In the genomic region with DNA sequence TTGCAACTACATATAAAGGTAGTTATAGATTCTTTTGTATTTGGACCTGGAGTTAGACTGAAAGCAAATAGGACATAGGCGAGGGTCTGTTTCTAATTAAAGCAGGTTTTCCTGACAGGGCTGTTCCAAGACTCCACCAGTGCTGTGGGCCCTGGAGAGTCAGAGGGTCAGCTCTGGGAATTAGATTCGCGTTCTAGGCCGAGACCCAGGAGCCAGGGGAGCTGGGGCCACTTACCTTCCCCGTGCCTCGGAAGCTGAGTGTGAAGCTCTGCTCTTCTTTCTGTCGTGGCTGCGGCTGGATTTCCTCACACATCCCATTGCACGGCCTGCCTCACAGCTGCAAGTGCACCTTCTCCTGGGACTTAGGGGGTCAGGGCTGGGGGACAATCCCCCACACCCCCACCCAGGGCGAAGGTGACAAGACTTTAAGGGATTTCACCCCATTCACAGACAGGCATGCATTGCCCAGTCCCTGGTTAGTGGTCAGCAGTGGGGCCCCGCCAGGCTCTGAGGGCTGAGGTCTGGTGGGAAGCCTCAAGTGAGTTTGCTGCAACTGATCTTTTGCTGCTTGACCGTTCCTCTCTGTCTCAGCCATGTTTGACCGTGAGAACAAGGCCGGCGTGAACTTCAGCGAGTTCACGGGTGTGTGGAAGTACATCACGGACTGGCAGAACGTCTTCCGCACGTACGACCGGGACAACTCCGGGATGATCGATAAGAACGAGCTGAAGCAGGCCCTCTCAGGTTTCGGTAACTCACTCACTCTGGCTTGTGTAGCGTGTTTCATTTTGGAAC, we compare ENCODE assay signal across 19 cellular contexts. TPM values are rescaled to one million over a fixed set of nuclear protein-coding genes. Genes with fewer than 3 reads are reported as not detected.
DNase-seq lines count a peak whose midpoint lies in the region; FAIRE-seq and TF ChIP-seq lines count a peak whose summit lies in the region.
"Had no signal": no experiment of that assay in that cellular context is flagged by ENCODE, and none has a peak within 500 bp of the region (broad histone marks: within the 10 kb centered on the region; RNA-seq: fewer than 3 reads in every experiment).

No MANE protein-coding gene starts in this region.

- TF ChIP-seq CTCF in spleen (IDR thresholded peaks at IDR 0.05 in 8 of 11, conservative IDR thresholded peaks at IDR 0.05 in 3 of 11) (no peak), tibial nerve (IDR thresholded peaks at IDR 0.05) (no peak), GM10248 (IDR thresholded peaks at IDR 0.05; ENCODE audit: control extremely low read depth, extremely low read depth, low read depth, missing control alignments) (no peak)

- intact Hi-C loops in activated CD4-positive, alpha-beta memory T cell treated with anti-CD3 and anti-CD28 coated beads for 36 hours (cut with micrococcal nuclease), result no loop called here
- intact Hi-C loops in spleen (cut with DNase I; ENCODE audit: low total_unique reads), result no loop called here

- H3K4me1 ChIP-seq in spleen (peaks cover 0 to 36% (median 17%) of the 10 kb centered on the region in 6 donors), tibial nerve (peaks cover 0 to 25% (median 0%) of the 10 kb centered on the region in 4 donors)

- H3K27ac Mint-ChIP-seq in activated CD4-positive, alpha-beta memory T cell treated with anti-CD3 and anti-CD28 coated beads for 36 hours, result no peak overlapping the region
- no peak overlapping the region for H3K27ac Mint-ChIP-seq in activated CD4-positive, alpha-beta memory T cell treated with anti-CD3 and anti-CD28 coated beads, Interleukin-2, amount 10 ng/mL, durations not matched to agents 7 days and 5 days

- no peak overlapping the region for H3K4me3 ChIP-seq in spleen
- no peak overlapping the region for H3K4me3 ChIP-seq in tibial nerve
- H3K4me3 ChIP-seq: MG63, PC-9 had no signal

- CTCF ChIA-PET in activated CD4-positive, alpha-beta memory T cell treated with anti-CD3 and anti-CD28 coated beads for 36 hours (lab: Charles Lee), result no interaction called here
- CTCF ChIA-PET in activated CD4-positive, alpha-beta memory T cell treated with anti-CD3 and anti-CD28 coated beads, Interleukin-2, amount 10 ng/mL, durations not matched to agents 7 days and 5 days (lab: Charles Lee), result interaction anchor here (1.5 kb wide), 1 partner anchor 11 kb away, joined by 3 read pairs; no protein-coding TSS in a partner anchor
- CTCF ChIA-PET in GM10248 (lab: Yijun Ruan, JAX), result interaction anchor here (2.5 kb wide), 1 partner anchor 11 kb away, joined by 7 read pairs; no protein-coding TSS in a partner anchor

- H3K4me1 Mint-ChIP-seq in activated CD4-positive, alpha-beta memory T cell treated with anti-CD3 and anti-CD28 coated beads for 36 hours (ENCODE audit: low read depth), result peaks cover 12% of the 10 kb centered on the region
- H3K4me1 Mint-ChIP-seq in activated CD4-positive, alpha-beta memory T cell treated with anti-CD3 and anti-CD28 coated beads, Interleukin-2, amount 10 ng/mL, durations not matched to agents 7 days and 5 days, result no peaks in the 10 kb centered on the region

- no peak for TF ChIP-seq POLR2A in spleen (IDR thresholded peaks at IDR 0.05)
- no peak for TF ChIP-seq POLR2A in tibial nerve (IDR thresholded peaks at IDR 0.05)

- H3K27me3 ChIP-seq in spleen (replicated peaks in 1 of 7), result no peaks in the 10 kb centered on the region
- no peaks in the 10 kb centered on the region for H3K27me3 ChIP-seq in tibial nerve
- H3K27me3 ChIP-seq: MG63 had no signal

- H3K27ac ChIP-seq in spleen (no peak overlapping the region), tibial nerve (no peak overlapping the region)
- H3K27ac ChIP-seq: C4-2B, PC-9 had no signal

- peaks cover 13% of the 10 kb centered on the region for H3K36me3 Mint-ChIP-seq in activated CD4-positive, alpha-beta memory T cell treated with anti-CD3 and anti-CD28 coated beads for 36 hours
- peaks cover 7% of the 10 kb centered on the region for H3K36me3 Mint-ChIP-seq in activated CD4-positive, alpha-beta memory T cell treated with anti-CD3 and anti-CD28 coated beads, Interleukin-2, amount 10 ng/mL, durations not matched to agents 7 days and 5 days (ENCODE audit: low read depth)

- 94 to 96% (median 95%) methylated on average over 25 to 28 of the region's 28 CpGs for WGBS in spleen, 5 donors
- 89% methylated on average over 26 to 28 of the region's 28 CpGs for WGBS in tibial nerve, 2 donors

- H3K36me3 ChIP-seq in spleen (peaks cover 0 to 65% (median 25%) of the 10 kb centered on the region in 6 donors), tibial nerve (peaks cover 0 to 46% (median 0%) of the 10 kb centered on the region in 3 donors)

- no peaks in the 10 kb centered on the region for H3K27me3 Mint-ChIP-seq in activated CD4-positive, alpha-beta memory T cell treated with anti-CD3 and anti-CD28 coated beads for 36 hours
- H3K27me3 Mint-ChIP-seq in activated CD4-positive, alpha-beta memory T cell treated with anti-CD3 and anti-CD28 coated beads, Interleukin-2, amount 10 ng/mL, durations not matched to agents 7 days and 5 days, result no peaks in the 10 kb centered on the region

- no peak for TF ChIP-seq EP300 in tibial nerve (IDR thresholded peaks at IDR 0.05)

- H3K4me3 Mint-ChIP-seq in activated CD4-positive, alpha-beta memory T cell treated with anti-CD3 and anti-CD28 coated beads for 36 hours, result no peak overlapping the region
- H3K4me3 Mint-ChIP-seq in activated CD4-positive, alpha-beta memory T cell treated with anti-CD3 and anti-CD28 coated beads, Interleukin-2, amount 10 ng/mL, durations not matched to agents 7 days and 5 days, result no peak overlapping the region

- peak; percentile 74 for FAIRE-seq in HTR-8/SVneo (lab: Jason Lieb, UNC)

- no peaks in the 10 kb centered on the region for H3K9me3 Mint-ChIP-seq in activated CD4-positive, alpha-beta memory T cell treated with anti-CD3 and anti-CD28 coated beads for 36 hours
- no peaks in the 10 kb centered on the region for H3K9me3 Mint-ChIP-seq in activated CD4-positive, alpha-beta memory T cell treated with anti-CD3 and anti-CD28 coated beads, Interleukin-2, amount 10 ng/mL, durations not matched to agents 7 days and 5 days

- no peaks in the 10 kb centered on the region for H3K9me3 ChIP-seq in spleen
- H3K9me3 ChIP-seq in tibial nerve, result no peaks in the 10 kb centered on the region
- H3K9me3 ChIP-seq: MG63 had no signal

- POLR2A ChIA-PET in activated CD4-positive, alpha-beta memory T cell treated with anti-CD3 and anti-CD28 coated beads for 36 hours (lab: Charles Lee), result no interaction called here
- POLR2A ChIA-PET in activated CD4-positive, alpha-beta memory T cell treated with anti-CD3 and anti-CD28 coated beads, Interleukin-2, amount 10 ng/mL, durations not matched to agents 7 days and 5 days (lab: Charles Lee), result no interaction called here
- POLR2A ChIA-PET in GM10248 (lab: Yijun Ruan, JAX), result no interaction called here

- peak; percentile 2 for DNase-seq in activated CD4-positive, alpha-beta memory T cell treated with anti-CD3 and anti-CD28 coated beads for 36 hours
- no peak for DNase-seq in activated CD4-positive, alpha-beta memory T cell treated with anti-CD3 and anti-CD28 coated beads, Interleukin-2, amount 10 ng/mL, durations not matched to agents 7 days and 5 days
- DNase-seq in HTR-8/SVneo (ENCODE audit: insufficient read length, low spot score), result no peak
- DNase-seq in ecto neural progenitor cell (ENCODE audit: low spot score), result peak; percentile 36
- DNase-seq in spleen, result peak; percentile 41
- DNase-seq in AML-193 (lab: John Stamatoyannopoulos, UW), result no peak
- DNase-seq in tibial nerve (ENCODE audit: low spot score in 2 of 2), result no peak
- no peak for DNase-seq in GM10248 (ENCODE audit: extremely low spot score)
- DNase-seq: 8988T; COR-L47; MG63; NCI-H1092 treated with DMSO at 0.1 percent for 48 hours; NCI-H1694; NCI-H2107; NCI-H345; NCI-H526 treated with DMSO at 0.1 percent for 48 hours; NK-92 treated with Interleukin-12 subunit alpha and Interleukin-12 subunit beta, amount 100 ng/mL, for 24 hours; PC-9 had no signal

RNA-seq across cellular contexts. Expression of gene AHRR, which starts 15.3 kb away (rescaled TPM):
- 10 to 100 TPM; 16.7 to 16.8 TPM for total RNA-seq in activated CD4-positive, alpha-beta memory T cell treated with anti-CD3 and anti-CD28 coated beads for 36 hours
- total RNA-seq in activated CD4-positive, alpha-beta memory T cell treated with anti-CD3 and anti-CD28 coated beads, Interleukin-2, amount 10 ng/mL, durations not matched to agents 7 days and 5 days, result 10 to 100 TPM; 23.6 to 24.6 TPM
- 10 to 100 TPM; 11.2 to 28.5 (median 14.0) TPM for total RNA-seq in spleen
- 1 to 10 TPM in 2 of 3 donors, under 1 TPM in 1; 0.96 to 5.4 (median 2.8) TPM for polyA plus RNA-seq in spleen
- 1 to 10 TPM in 3 of 4 donors, not detected in 1; 1.0 to 4.8 (median 1.2) TPM for total RNA-seq in tibial nerve

RNA-seq across cellular contexts. Expression of gene PDCD6, which starts 34.8 kb away (rescaled TPM):
- 10 to 100 TPM; 81.6 to 83.8 TPM for total RNA-seq in activated CD4-positive, alpha-beta memory T cell treated with anti-CD3 and anti-CD28 coated beads for 36 hours
- 10 to 100 TPM; 85.3 to 90.4 TPM for total RNA-seq in activated CD4-positive, alpha-beta memory T cell treated with anti-CD3 and anti-CD28 coated beads, Interleukin-2, amount 10 ng/mL, durations not matched to agents 7 days and 5 days
- total RNA-seq in spleen (100 to 1,000 TPM in 3 of 7 donors, 10 to 100 TPM in 4; 74.1 to 106 (median 96.9) TPM), tibial nerve (100 to 1,000 TPM in 1 of 4 donors, 10 to 100 TPM in 3; 80.1 to 115 (median 91.7) TPM)
- 100 to 1,000 TPM; 102 to 158 (median 127) TPM for polyA plus RNA-seq in spleen

Comparison
In these comparisons a context has a peak if more than half of its experiments do, and no peak if none do; other contexts are left out.
1. DNase-seq: peak in activated CD4-positive, alpha-beta memory T cell treated with anti-CD3 and anti-CD28 coated beads for 36 hours (single experiment), ecto neural progenitor cell (single experiment) and spleen (single experiment); none in activated CD4-positive, alpha-beta memory T cell treated with anti-CD3 and anti-CD28 coated beads, Interleukin-2, amount 10 ng/mL, durations not matched to agents 7 days and 5 days (single experiment), HTR-8/SVneo (single experiment), AML-193 (0 of 2), tibial nerve (0 of 2) and GM10248 (single experiment).